In genomic region chr6:127938701-127939100, GRCh38 we compare ENCODE assay signal across 1 cellular context.
A peak's percentile ranks its signal among the peaks of the same experiment; 100 is the strongest.
TF ChIP-seq lines count a peak whose summit lies in the region.

No MANE protein-coding gene starts in this region.

TF ChIP-seq in K562, 482 proteins besides CTCF, POLR2A, EP300 and RAD21 (continued from another document and continues in another):
- no peak for TF ChIP-seq CTCFL (IDR thresholded peaks at IDR 0.05; ENCODE audit: borderline replicate concordance, insufficient read depth, low read depth, low read length, poor library complexity, severe bottlenecking)
- peak; percentile 51; the same call in 1 of the 2 replicates for TF ChIP-seq NFE2 (IDR thresholded peaks at IDR 0.05; ENCODE audit: low read depth)
- TF ChIP-seq ELF4 (CRISPR knock-in tag; IDR thresholded peaks at IDR 0.05), result no peak
- no peak for TF ChIP-seq ZNF436 (CRISPR knock-in tag; IDR thresholded peaks at IDR 0.05)
- peak; percentile 94 for TF ChIP-seq MAFG (tag; conservative IDR thresholded peaks at IDR 0.05)
- peak; percentile 81 for TF ChIP-seq FOXJ2 (tag; IDR thresholded peaks at IDR 0.05)
- peak; percentile 19; the same call in 1 of the 2 replicates for TF ChIP-seq JUND (IDR thresholded peaks at IDR 0.05; ENCODE audit: borderline replicate concordance, low read depth, low read length)
- peak; percentile 69; the same call in 2 of the 3 replicates for TF ChIP-seq JUND (tag; IDR thresholded peaks at IDR 0.05; ENCODE audit: borderline replicate concordance, low read depth, low read length)
- peak; percentile 68 for TF ChIP-seq FOSL1 (tag; conservative IDR thresholded peaks at IDR 0.05)
- TF ChIP-seq HMG20A (CRISPR knock-in tag; conservative IDR thresholded peaks at IDR 0.05), result no peak
- TF ChIP-seq TRIM24 (IDR thresholded peaks at IDR 0.05), result no peak
- TF ChIP-seq RFX7 (CRISPR knock-in tag; IDR thresholded peaks at IDR 0.05), result no peak
- TF ChIP-seq MAFF (IDR thresholded peaks at IDR 0.05; ENCODE audit: low read length), result peak; percentile 70
- no peak for TF ChIP-seq ZKSCAN8 (CRISPR knock-in tag; IDR thresholded peaks at IDR 0.05)
- TF ChIP-seq SAFB2 (IDR thresholded peaks at IDR 0.05; ENCODE audit: borderline replicate concordance, low read depth, low read length, severe bottlenecking), result no peak
- no peak for TF ChIP-seq PCBP2 (IDR thresholded peaks at IDR 0.05; ENCODE audit: low read depth, low read length, poor library complexity, severe bottlenecking)
- TF ChIP-seq ZBTB17 (CRISPR knock-in tag; IDR thresholded peaks at IDR 0.05), result no peak
- no peak for TF ChIP-seq HDGF (IDR thresholded peaks at IDR 0.05)
- TF ChIP-seq ZNF316 (IDR thresholded peaks at IDR 0.05), result peak; percentile 97
- TF ChIP-seq IRF9 (tag; IDR thresholded peaks at IDR 0.05), result no peak
- no peak for TF ChIP-seq ZSCAN29 (IDR thresholded peaks at IDR 0.05)
- TF ChIP-seq ZNF384 (IDR thresholded peaks at IDR 0.05; ENCODE audit: low read depth, low read length), result peak; percentile 24; the same call in 1 of the 2 replicates
- TF ChIP-seq ETV1 (tag; conservative IDR thresholded peaks at IDR 0.05; ENCODE audit: low read depth), result no peak
- TF ChIP-seq ATF3 (IDR thresholded peaks at IDR 0.05), result peak; percentile 51; the same call in 1 of the 2 replicates
- no peak for TF ChIP-seq ATF3 (CRISPR knock-in tag; conservative IDR thresholded peaks at IDR 0.05)
- TF ChIP-seq NONO (IDR thresholded peaks at IDR 0.05; ENCODE audit: low read depth in 2 of 2, low read length in 1 of 2), result no peak
- TF ChIP-seq HNRNPL (IDR thresholded peaks at IDR 0.05; ENCODE audit: low read depth, low read length), result no peak
- no peak for TF ChIP-seq ZNF318 (IDR thresholded peaks at IDR 0.05; ENCODE audit: borderline replicate concordance in 1 of 2, low read depth in 1 of 2)
- TF ChIP-seq HMG20B (CRISPR knock-in tag; IDR thresholded peaks at IDR 0.05), result no peak
- TF ChIP-seq ZBTB43 (CRISPR knock-in tag; IDR thresholded peaks at IDR 0.05), result no peak
- no peak for TF ChIP-seq ZNF408 (CRISPR knock-in tag; IDR thresholded peaks at IDR 0.05; ENCODE audit: low read depth)
- no peak for TF ChIP-seq KLF13 (tag; IDR thresholded peaks at IDR 0.05; ENCODE audit: borderline replicate concordance, low read depth)
- TF ChIP-seq XRCC3 (IDR thresholded peaks at IDR 0.05), result no peak
- peak; percentile 88 for TF ChIP-seq C11orf30 (IDR thresholded peaks at IDR 0.05; ENCODE audit: low read depth)
- TF ChIP-seq CUX1 (CRISPR knock-in tag; IDR thresholded peaks at IDR 0.05), result no peak
- TF ChIP-seq HNRNPUL1 (IDR thresholded peaks at IDR 0.05; ENCODE audit: low read length), result no peak
- TF ChIP-seq HLTF (IDR thresholded peaks at IDR 0.05), result no peak
- TF ChIP-seq ETS2 (tag; IDR thresholded peaks at IDR 0.05; ENCODE audit: borderline replicate concordance, poor library complexity, severe bottlenecking), result no peak
- no peak for TF ChIP-seq PTRF (tag; IDR thresholded peaks at IDR 0.05)
- no peak for TF ChIP-seq EGR1 (conservative IDR thresholded peaks at IDR 0.05)
- no peak for TF ChIP-seq NFIC (IDR thresholded peaks at IDR 0.05)
- peak; percentile 80 for TF ChIP-seq MAFK (IDR thresholded peaks at IDR 0.05; ENCODE audit: low read length)
- TF ChIP-seq NFE2L1 (tag; IDR thresholded peaks at IDR 0.05; ENCODE audit: borderline replicate concordance, low read depth), result peak; percentile 33; the same call in 1 of the 2 replicates
- TF ChIP-seq TAF9B (IDR thresholded peaks at IDR 0.05; ENCODE audit: partially characterized antibody), result no peak
